14 cellular contexts compared by ENCODE assay signal in the genomic region with DNA sequence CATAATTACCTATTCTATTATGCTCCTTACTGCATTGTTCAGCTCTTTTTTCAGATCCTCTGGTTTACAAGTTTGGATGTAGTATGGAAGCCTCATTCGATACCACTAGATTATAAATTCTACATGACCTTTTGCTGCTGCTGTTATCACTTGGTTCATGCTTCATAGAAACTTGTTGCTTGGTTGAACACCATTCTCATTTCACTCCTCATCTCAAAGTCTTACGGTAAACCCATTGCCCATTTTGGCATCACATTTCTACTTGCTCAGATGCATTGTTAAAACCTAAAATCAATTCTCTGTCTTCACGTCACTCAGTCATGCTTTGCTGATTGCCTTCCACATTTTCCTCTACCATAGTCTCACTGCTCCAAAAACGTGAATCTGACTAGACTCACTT.
"Had no signal": no experiment of that assay in that cellular context is flagged by ENCODE, and none has a peak within 500 bp of the region (broad histone marks: within the 10 kb centered on the region; RNA-seq: fewer than 3 reads in every experiment).

No MANE protein-coding gene starts in this region.

- H3K4me3 Mint-ChIP-seq: activated naive CD4-positive, alpha-beta T cell treated with anti-CD3 and anti-CD28 coated beads, Interleukin-2, amount 10 ng/mL, durations not matched to agents 7 days and 5 days; naive thymus-derived CD4-positive, alpha-beta T cell; stimulated activated naive CD8-positive, alpha-beta T cell treated with anti-CD3 and anti-CD28 coated beads, Interleukin-15, amount 100 ng/mL, for 72 hours; T-helper 2 cell treated with Interferon-gamma antibody and Interleukin-4, amounts not matched to agents 5 μg/mL and 100 μg/mL, for 36 hours had no signal

- H3K4me3 ChIP-seq: hepatocyte, mucosa of descending colon, pancreas, upper lobe of left lung had no signal

- DNase-seq: activated CD4-positive, alpha-beta T cell treated with anti-CD3 and anti-CD28 coated beads, Interleukin-2, amount 50 U/mL, for 1 hour; activated CD4-positive, CD25-positive, alpha-beta regulatory T cell; activated naive CD4-positive, alpha-beta T cell treated with anti-CD3 and anti-CD28 coated beads, Interleukin-2, amount 10 ng/mL, durations not matched to agents 7 days and 5 days; islet precursor cell; mucosa of descending colon; naive thymus-derived CD4-positive, alpha-beta T cell; pancreas; stimulated activated naive CD8-positive, alpha-beta T cell treated with anti-CD3 and anti-CD28 coated beads, Interleukin-15, amount 100 ng/mL, for 72 hours; upper lobe of left lung had no signal

- ATAC-seq: esophagus mucosa; left lobe of liver; mucosa of descending colon; naive thymus-derived CD4-positive, alpha-beta T cell; pancreas; stimulated activated naive CD8-positive, alpha-beta T cell treated with anti-CD3 and anti-CD28 coated beads, Interleukin-15, amount 100 ng/mL, for 72 hours had no signal

- H3K9me3 Mint-ChIP-seq: activated T-helper 2 cell treated with anti-CD3 and anti-CD28 coated beads, Interferon-gamma antibody, Interleukin-2, Interleukin-4, amounts not matched to agents 10 μg/mL and 5 μg/mL and 100 μg/mL, durations not matched to agents 14 hours and 24 hours and 36 hours; stimulated activated naive CD8-positive, alpha-beta T cell treated with anti-CD3 and anti-CD28 coated beads, Interleukin-15, amount 100 ng/mL, for 72 hours; T-helper 2 cell treated with Interferon-gamma antibody and Interleukin-4, amounts not matched to agents 5 μg/mL and 100 μg/mL, for 36 hours had no signal

- H3K4me1 Mint-ChIP-seq: activated naive CD4-positive, alpha-beta T cell treated with anti-CD3 and anti-CD28 coated beads, Interleukin-2, amount 10 ng/mL, durations not matched to agents 7 days and 5 days; naive thymus-derived CD4-positive, alpha-beta T cell; stimulated activated naive CD8-positive, alpha-beta T cell treated with anti-CD3 and anti-CD28 coated beads, Interleukin-15, amount 100 ng/mL, for 72 hours had no signal

- H3K27ac Mint-ChIP-seq: activated naive CD4-positive, alpha-beta T cell treated with anti-CD3 and anti-CD28 coated beads, Interleukin-2, amount 10 ng/mL, durations not matched to agents 7 days and 5 days; activated T-helper 2 cell treated with anti-CD3 and anti-CD28 coated beads, Interferon-gamma antibody, Interleukin-2, Interleukin-4, amounts not matched to agents 10 μg/mL and 5 μg/mL and 100 μg/mL, durations not matched to agents 14 hours and 24 hours and 36 hours; naive thymus-derived CD4-positive, alpha-beta T cell; stimulated activated naive CD8-positive, alpha-beta T cell treated with anti-CD3 and anti-CD28 coated beads, Interleukin-15, amount 100 ng/mL, for 72 hours; T-helper 2 cell treated with Interferon-gamma antibody and Interleukin-4, amounts not matched to agents 5 μg/mL and 100 μg/mL, for 36 hours had no signal

- H3K36me3 ChIP-seq: pancreas, upper lobe of left lung had no signal

- H3K4me1 ChIP-seq: pancreas, upper lobe of left lung had no signal

- H3K9me3 ChIP-seq: mucosa of descending colon, pancreas, upper lobe of left lung had no signal

- H3K27me3 ChIP-seq: hepatocyte, pancreas, upper lobe of left lung had no signal

- H3K36me3 Mint-ChIP-seq: activated naive CD4-positive, alpha-beta T cell treated with anti-CD3 and anti-CD28 coated beads, Interleukin-2, amount 10 ng/mL, durations not matched to agents 7 days and 5 days; naive thymus-derived CD4-positive, alpha-beta T cell had no signal

- H3K27ac ChIP-seq: hepatocyte, pancreas, upper lobe of left lung had no signal

- H3K27me3 Mint-ChIP-seq: activated naive CD4-positive, alpha-beta T cell treated with anti-CD3 and anti-CD28 coated beads, Interleukin-2, amount 10 ng/mL, durations not matched to agents 7 days and 5 days; stimulated activated naive CD8-positive, alpha-beta T cell treated with anti-CD3 and anti-CD28 coated beads, Interleukin-15, amount 100 ng/mL, for 72 hours had no signal
